In the genomic region with DNA sequence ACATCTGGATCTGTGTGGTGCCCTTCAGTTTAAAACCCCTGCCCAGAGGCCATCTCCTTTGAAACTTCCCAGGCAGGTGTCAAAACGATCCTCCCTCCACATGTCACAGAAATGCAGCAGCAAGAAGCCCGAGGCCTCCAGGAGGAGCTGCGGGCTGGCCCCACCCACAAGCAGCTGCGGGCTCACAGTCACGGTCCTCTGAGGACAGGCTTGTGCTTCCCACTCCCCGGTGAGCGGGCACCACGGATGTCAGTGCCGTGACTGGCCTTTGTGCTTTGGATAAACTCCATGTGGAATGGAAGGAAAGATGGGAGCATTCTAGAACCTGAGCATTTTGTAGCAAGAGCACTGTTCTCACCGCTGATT, we compare ENCODE assay signal across 9 cellular contexts.
A peak's percentile ranks its signal among the peaks of the same experiment; 100 is the strongest.
DNase-seq lines count a peak whose midpoint lies in the region; ATAC-seq and TF ChIP-seq lines count a peak whose summit lies in the region.
"Had no signal": no experiment of that assay in that cellular context is flagged by ENCODE, and none has a peak within 500 bp of the region (broad histone marks: within the 10 kb centered on the region; RNA-seq: fewer than 3 reads in every experiment).

No MANE protein-coding gene starts in this region.

- peak; percentile 34 to 69 (median 34) for DNase-seq in NCI-H1417 (lab: John Stamatoyannopoulos, UW)
- DNase-seq in NCI-H1417 treated with DMSO at 0.1 percent for 48 hours (lab: John Stamatoyannopoulos, UW): no peak
- peak; percentile 25 for DNase-seq in OCI-M1 (lab: John Stamatoyannopoulos, UW)
- DNase-seq in fibroblast of mammary gland (ENCODE audit: low read depth): peak; percentile 28
- DNase-seq in stimulated activated CD4-positive, alpha-beta T cell treated with anti-CD3 and anti-CD28 coated beads, Interleukin-4, amount 100 ng/mL, for 1 hour: peak; percentile 38
- DNase-seq in omental fat pad (ENCODE audit: low spot score): no peak
- no peak for DNase-seq in amniotic stem cell (lab: John Stamatoyannopoulos, UW)

- H3K4me3 ChIP-seq in fibroblast of mammary gland (ENCODE audit: control insufficient read depth, low read depth, low read length): no peak overlapping the region
- H3K4me3 ChIP-seq: SJSA1 had no signal

- ATAC-seq in omental fat pad (ENCODE audit: low FRiP score) (no peak), GM21381 (IDR thresholded peaks at IDR 0.05; ENCODE audit: unreplicated experiment) (no peak)

- no peak for TF ChIP-seq CTCF in fibroblast of mammary gland (conservative IDR thresholded peaks at IDR 0.05; ENCODE audit: control insufficient read depth, insufficient read depth, low read depth, low read length)
- TF ChIP-seq CTCF in omental fat pad (IDR thresholded peaks at IDR 0.05): no peak

Comparison
In these comparisons a context has a peak if more than half of its experiments do, and no peak if none do; other contexts are left out.
1. DNase-seq: peak in NCI-H1417 (3 of 3), OCI-M1 (single experiment), fibroblast of mammary gland (single experiment) and stimulated activated CD4-positive, alpha-beta T cell treated with anti-CD3 and anti-CD28 coated beads, Interleukin-4, amount 100 ng/mL, for 1 hour (single experiment); none in NCI-H1417 treated with DMSO at 0.1 percent for 48 hours (single experiment), omental fat pad (single experiment) and amniotic stem cell (single experiment).